Comparison of ENCODE assay signal across 8 cellular contexts in the genomic region with DNA sequence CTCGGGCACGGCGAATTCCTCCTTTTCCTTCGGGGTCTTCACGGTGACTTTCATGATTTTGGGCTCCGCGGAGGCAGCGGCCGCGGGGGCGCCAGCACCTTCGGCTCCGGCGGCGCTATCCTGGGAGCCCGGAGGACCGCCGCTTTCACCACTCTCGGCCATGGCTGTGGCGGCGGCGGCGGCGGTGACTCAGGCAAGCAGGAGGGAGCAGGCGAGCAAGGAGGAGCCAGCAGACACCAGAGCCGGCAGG. TPM values are rescaled to one million over a fixed set of nuclear protein-coding genes. Genes with fewer than 3 reads are reported as not detected.
A peak's percentile ranks its signal among the peaks of the same experiment; 100 is the strongest.
DNase-seq lines count a peak whose midpoint lies in the region; ATAC-seq, FAIRE-seq and TF ChIP-seq lines count a peak whose summit lies in the region.

No MANE protein-coding gene starts in this region.

- H3K27me3 Mint-ChIP-seq in WTC11 (ENCODE audit: low read depth) (no peaks in the 10 kb centered on the region; the same call in none of the 2 replicates), endothelial cell (ENCODE audit: unreplicated experiment) (peaks cover 22% of the 10 kb centered on the region), nephron (ENCODE audit: low read depth) (no peaks in the 10 kb centered on the region)

- ATAC-seq in GM19455 (IDR thresholded peaks at IDR 0.05; ENCODE audit: unreplicated experiment) (peak; percentile 59), HG03469 (IDR thresholded peaks at IDR 0.05; ENCODE audit: unreplicated experiment) (peak; percentile 19), WTC11 (peak; percentile 48)

- CTCF ChIA-PET in WTC11 (lab: Charles Lee), result interaction anchor here (1.0 to 1.9 kb wide), 3 partner anchors 10 to 373 kb away, joined by 3 to 7 read pairs (median 5); no protein-coding TSS in a partner anchor

- POLR2A ChIA-PET in WTC11 (lab: Charles Lee), result interaction anchor here (1.0 to 1.6 kb wide), 7 partner anchors 74 to 441 kb away, joined by 3 to 5 read pairs (median 3); a partner anchor contains a TSS

- DNase-seq in COLO668 (lab: John Stamatoyannopoulos, UW; ENCODE audit: unreplicated experiment) (peak; percentile 80), WTC11 (ENCODE audit: low spot score) (no peak), endothelial cell (ENCODE audit: low spot score) (no peak), urothelium cell line (ENCODE audit: low spot score) (peak; percentile 85), GM20000 (ENCODE audit: low spot score) (no peak)

- H3K36me3 Mint-ChIP-seq in WTC11 (peaks cover 20% of the 10 kb centered on the region), endothelial cell (ENCODE audit: low read depth, unreplicated experiment) (peaks cover 11% of the 10 kb centered on the region), nephron (ENCODE audit: low read depth) (peaks cover 25% of the 10 kb centered on the region)

- no peak overlapping the region for H3K27ac Mint-ChIP-seq in WTC11
- peak overlapping the region; percentile 70 for H3K27ac Mint-ChIP-seq in endothelial cell (ENCODE audit: unreplicated experiment)
- peak overlapping the region; percentile 97 to 99 (median 99) for H3K27ac Mint-ChIP-seq in nephron

- no peak for FAIRE-seq in urothelium cell line (lab: Jason Lieb, UNC)

- peak overlapping the region; percentile 90 for H3K4me3 Mint-ChIP-seq in WTC11
- H3K4me3 Mint-ChIP-seq in endothelial cell (ENCODE audit: unreplicated experiment), result peak overlapping the region; percentile 94
- H3K4me3 Mint-ChIP-seq in nephron, result peak overlapping the region; percentile 96 to 97 (median 96)

- H3K9me3 Mint-ChIP-seq in WTC11 (peaks cover 6% of the 10 kb centered on the region), endothelial cell (ENCODE audit: unreplicated experiment) (no peaks in the 10 kb centered on the region), nephron (no peaks in the 10 kb centered on the region)

- H3K4me1 Mint-ChIP-seq in WTC11 (peaks cover 28% of the 10 kb centered on the region), endothelial cell (ENCODE audit: unreplicated experiment) (peaks cover 31% of the 10 kb centered on the region), nephron (peaks cover 18% of the 10 kb centered on the region)

- TF ChIP-seq CTCF in WTC11 (IDR thresholded peaks at IDR 0.05) (no peak), endothelial cell (IDR thresholded peaks at IDR 0.05; ENCODE audit: unreplicated experiment) (no peak), nephron (IDR thresholded peaks at IDR 0.05; ENCODE audit: unreplicated experiment in 3 of 3) (no peak), GM20000 (IDR thresholded peaks at IDR 0.05; ENCODE audit: extremely low read depth, missing control alignments) (no peak)

TF ChIP-seq in WTC11, 78 proteins besides CTCF, POLR2A, EP300 and RAD21:
- TF ChIP-seq NFE2L1 (CRISPR knock-in tag; IDR thresholded peaks at IDR 0.05) (no peak), GABPB1 (CRISPR knock-in tag; IDR thresholded peaks at IDR 0.05) (no peak), MYBL2 (CRISPR knock-in tag; IDR thresholded peaks at IDR 0.05) (no peak), HMGA2 (CRISPR knock-in tag; IDR thresholded peaks at IDR 0.05) (no peak), CREM (CRISPR knock-in tag; IDR thresholded peaks at IDR 0.05) (no peak), IRF2 (CRISPR knock-in tag; IDR thresholded peaks at IDR 0.05; ENCODE audit: borderline replicate concordance, low read depth) (no peak)
- TF ChIP-seq, protein P1, sequence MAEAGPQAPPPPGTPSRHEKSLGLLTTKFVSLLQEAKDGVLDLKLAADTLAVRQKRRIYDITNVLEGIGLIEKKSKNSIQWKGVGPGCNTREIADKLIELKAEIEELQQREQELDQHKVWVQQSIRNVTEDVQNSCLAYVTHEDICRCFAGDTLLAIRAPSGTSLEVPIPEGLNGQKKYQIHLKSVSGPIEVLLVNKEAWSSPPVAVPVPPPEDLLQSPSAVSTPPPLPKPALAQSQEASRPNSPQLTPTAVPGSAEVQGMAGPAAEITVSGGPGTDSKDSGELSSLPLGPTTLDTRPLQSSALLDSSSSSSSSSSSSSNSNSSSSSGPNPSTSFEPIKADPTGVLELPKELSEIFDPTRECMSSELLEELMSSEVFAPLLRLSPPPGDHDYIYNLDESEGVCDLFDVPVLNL (CRISPR knock-in tag; IDR thresholded peaks at IDR 0.05; ENCODE audit: borderline replicate concordance, low read depth), result peak; percentile 81; the same call in 1 of the 2 replicates
- TF ChIP-seq, protein P2, sequence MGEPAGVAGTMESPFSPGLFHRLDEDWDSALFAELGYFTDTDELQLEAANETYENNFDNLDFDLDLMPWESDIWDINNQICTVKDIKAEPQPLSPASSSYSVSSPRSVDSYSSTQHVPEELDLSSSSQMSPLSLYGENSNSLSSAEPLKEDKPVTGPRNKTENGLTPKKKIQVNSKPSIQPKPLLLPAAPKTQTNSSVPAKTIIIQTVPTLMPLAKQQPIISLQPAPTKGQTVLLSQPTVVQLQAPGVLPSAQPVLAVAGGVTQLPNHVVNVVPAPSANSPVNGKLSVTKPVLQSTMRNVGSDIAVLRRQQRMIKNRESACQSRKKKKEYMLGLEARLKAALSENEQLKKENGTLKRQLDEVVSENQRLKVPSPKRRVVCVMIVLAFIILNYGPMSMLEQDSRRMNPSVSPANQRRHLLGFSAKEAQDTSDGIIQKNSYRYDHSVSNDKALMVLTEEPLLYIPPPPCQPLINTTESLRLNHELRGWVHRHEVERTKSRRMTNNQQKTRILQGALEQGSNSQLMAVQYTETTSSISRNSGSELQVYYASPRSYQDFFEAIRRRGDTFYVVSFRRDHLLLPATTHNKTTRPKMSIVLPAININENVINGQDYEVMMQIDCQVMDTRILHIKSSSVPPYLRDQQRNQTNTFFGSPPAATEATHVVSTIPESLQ (CRISPR knock-in tag; IDR thresholded peaks at IDR 0.05), result no peak
- TF ChIP-seq, protein P3, sequence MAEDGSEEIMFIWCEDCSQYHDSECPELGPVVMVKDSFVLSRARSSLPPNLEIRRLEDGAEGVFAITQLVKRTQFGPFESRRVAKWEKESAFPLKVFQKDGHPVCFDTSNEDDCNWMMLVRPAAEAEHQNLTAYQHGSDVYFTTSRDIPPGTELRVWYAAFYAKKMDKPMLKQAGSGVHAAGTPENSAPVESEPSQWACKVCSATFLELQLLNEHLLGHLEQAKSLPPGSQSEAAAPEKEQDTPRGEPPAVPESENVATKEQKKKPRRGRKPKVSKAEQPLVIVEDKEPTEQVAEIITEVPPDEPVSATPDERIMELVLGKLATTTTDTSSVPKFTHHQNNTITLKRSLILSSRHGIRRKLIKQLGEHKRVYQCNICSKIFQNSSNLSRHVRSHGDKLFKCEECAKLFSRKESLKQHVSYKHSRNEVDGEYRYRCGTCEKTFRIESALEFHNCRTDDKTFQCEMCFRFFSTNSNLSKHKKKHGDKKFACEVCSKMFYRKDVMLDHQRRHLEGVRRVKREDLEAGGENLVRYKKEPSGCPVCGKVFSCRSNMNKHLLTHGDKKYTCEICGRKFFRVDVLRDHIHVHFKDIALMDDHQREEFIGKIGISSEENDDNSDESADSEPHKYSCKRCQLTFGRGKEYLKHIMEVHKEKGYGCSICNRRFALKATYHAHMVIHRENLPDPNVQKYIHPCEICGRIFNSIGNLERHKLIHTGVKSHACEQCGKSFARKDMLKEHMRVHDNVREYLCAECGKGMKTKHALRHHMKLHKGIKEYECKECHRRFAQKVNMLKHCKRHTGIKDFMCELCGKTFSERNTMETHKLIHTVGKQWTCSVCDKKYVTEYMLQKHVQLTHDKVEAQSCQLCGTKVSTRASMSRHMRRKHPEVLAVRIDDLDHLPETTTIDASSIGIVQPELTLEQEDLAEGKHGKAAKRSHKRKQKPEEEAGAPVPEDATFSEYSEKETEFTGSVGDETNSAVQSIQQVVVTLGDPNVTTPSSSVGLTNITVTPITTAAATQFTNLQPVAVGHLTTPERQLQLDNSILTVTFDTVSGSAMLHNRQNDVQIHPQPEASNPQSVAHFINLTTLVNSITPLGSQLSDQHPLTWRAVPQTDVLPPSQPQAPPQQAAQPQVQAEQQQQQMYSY (CRISPR knock-in tag; IDR thresholded peaks at IDR 0.05), result no peak
- TF ChIP-seq, protein P4, sequence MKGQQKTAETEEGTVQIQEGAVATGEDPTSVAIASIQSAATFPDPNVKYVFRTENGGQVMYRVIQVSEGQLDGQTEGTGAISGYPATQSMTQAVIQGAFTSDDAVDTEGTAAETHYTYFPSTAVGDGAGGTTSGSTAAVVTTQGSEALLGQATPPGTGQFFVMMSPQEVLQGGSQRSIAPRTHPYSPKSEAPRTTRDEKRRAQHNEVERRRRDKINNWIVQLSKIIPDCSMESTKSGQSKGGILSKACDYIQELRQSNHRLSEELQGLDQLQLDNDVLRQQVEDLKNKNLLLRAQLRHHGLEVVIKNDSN (CRISPR knock-in tag; IDR thresholded peaks at IDR 0.05), result peak; percentile 10; the same call in 1 of the 2 replicates

RNA-seq across cellular contexts. Expression of a gene that starts 0.3 kb away (rescaled TPM):
- total RNA-seq in WTC11 (2021), result 103 to 110 TPM (median 105 TPM) in 3 replicates
- total RNA-seq in endothelial cell (ENCODE audit: unreplicated experiment), result 102 TPM

Comparison
In these comparisons a context has a peak if more than half of its experiments do, and no peak if none do; other contexts are left out.
1. DNase-seq: peak in COLO668 (single experiment) and urothelium cell line (single experiment); none in WTC11 (single experiment), endothelial cell (single experiment) and GM20000 (single experiment).
2. Peak in every context shown above with its lines, with median percentiles within 50 percentile points of each other: ATAC-seq and H3K4me3 Mint-ChIP-seq.